10 cellular contexts compared by ENCODE assay signal in the genomic region with DNA sequence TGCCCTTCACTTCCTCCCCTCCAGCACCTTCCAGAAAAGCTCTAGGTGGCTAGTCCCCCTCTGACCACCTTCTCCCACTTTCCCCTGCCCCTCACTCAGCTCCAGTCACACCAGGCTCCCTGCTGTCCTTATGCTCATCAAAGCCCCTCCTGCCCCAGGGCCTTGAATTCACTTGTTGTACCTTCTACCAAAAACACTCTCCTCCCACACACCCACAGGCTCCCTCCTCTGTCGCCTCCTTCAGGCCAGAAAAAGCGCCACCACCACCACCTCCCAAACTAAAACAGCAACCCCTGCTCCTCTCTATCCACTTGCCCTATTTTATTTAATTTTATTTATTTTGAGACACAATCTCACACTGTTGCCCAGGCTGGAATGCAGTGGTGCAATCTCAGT.
DNase-seq lines count a peak whose midpoint lies in the region; ATAC-seq and TF ChIP-seq lines count a peak whose summit lies in the region.
"Had no signal": no experiment of that assay in that cellular context is flagged by ENCODE, and none has a peak within 500 bp of the region (broad histone marks: within the 10 kb centered on the region; RNA-seq: fewer than 3 reads in every experiment).

No MANE protein-coding gene starts in this region.

- ATAC-seq in stimulated activated naive CD8-positive, alpha-beta T cell treated with anti-CD3 and anti-CD28 coated beads, Interleukin-15, Interleukin-2, amounts not matched to agents 100 U/mL and 50 U/mL, for 24 hours: no peak
- ATAC-seq: CD8-positive, alpha-beta T cell had no signal

- H3K4me3 ChIP-seq in WERI-Rb-1 (ENCODE audit: low read depth, low read length): no peak overlapping the region

- TF ChIP-seq CTCF in WERI-Rb-1 (IDR thresholded peaks at IDR 0.05; ENCODE audit: low read depth, low read length): peak; percentile 41

- no peaks in the 10 kb centered on the region for H3K36me3 ChIP-seq in WERI-Rb-1

- peak; percentile 35 for DNase-seq in activated T-cell treated with anti-CD3 and anti-CD28 coated beads for 48 hours (ENCODE audit: low read depth)
- no peak for DNase-seq in activated T-cell treated with anti-CD3 and anti-CD28 coated beads, Interleukin-2, amount 50 U/mL, for 1 hour
- no peak for DNase-seq in WERI-Rb-1
- DNase-seq in erythroblast (lab: John Stamatoyannopoulos, UW): peak; percentile 24 to 26
- peak; percentile 34 for DNase-seq in stimulated activated naive CD8-positive, alpha-beta T cell treated with anti-CD3 and anti-CD28 coated beads, Interleukin-15, Interleukin-2, amounts not matched to agents 100 U/mL and 50 U/mL, for 24 hours
- no peak for DNase-seq in putamen (ENCODE audit: low spot score)
- no peak for DNase-seq in DMS153 treated with DMSO at 0.1 percent for 48 hours (lab: John Stamatoyannopoulos, UW; ENCODE audit: unreplicated experiment)
- no peak for DNase-seq in NCI-H526 (lab: John Stamatoyannopoulos, UW)
- DNase-seq: NCI-H1436 treated with DMSO at 0.1 percent for 48 hours had no signal

- no peak for TF ChIP-seq POLR2A in erythroblast (IDR thresholded peaks at IDR 0.05; ENCODE audit: low read length)

- H3K27me3 ChIP-seq in WERI-Rb-1 (ENCODE audit: insufficient read depth, low read depth, severe bottlenecking): no peaks in the 10 kb centered on the region

- H3K9me3 ChIP-seq in WERI-Rb-1 (ENCODE audit: severe bottlenecking): no peaks in the 10 kb centered on the region

- no peak overlapping the region for H3K27ac ChIP-seq in WERI-Rb-1

Comparison
In these comparisons a context has a peak if more than half of its experiments do, and no peak if none do; other contexts are left out.
1. DNase-seq: peak in activated T-cell treated with anti-CD3 and anti-CD28 coated beads for 48 hours (single experiment), erythroblast (2 of 2) and stimulated activated naive CD8-positive, alpha-beta T cell treated with anti-CD3 and anti-CD28 coated beads, Interleukin-15, Interleukin-2, amounts not matched to agents 100 U/mL and 50 U/mL, for 24 hours (single experiment); none in activated T-cell treated with anti-CD3 and anti-CD28 coated beads, Interleukin-2, amount 50 U/mL, for 1 hour (single experiment), WERI-Rb-1 (single experiment), putamen (single experiment), DMS153 treated with DMSO at 0.1 percent for 48 hours (single experiment) and NCI-H526 (0 of 2).